Comparison of ENCODE assay signal across 8 cellular contexts in the genomic region with DNA sequence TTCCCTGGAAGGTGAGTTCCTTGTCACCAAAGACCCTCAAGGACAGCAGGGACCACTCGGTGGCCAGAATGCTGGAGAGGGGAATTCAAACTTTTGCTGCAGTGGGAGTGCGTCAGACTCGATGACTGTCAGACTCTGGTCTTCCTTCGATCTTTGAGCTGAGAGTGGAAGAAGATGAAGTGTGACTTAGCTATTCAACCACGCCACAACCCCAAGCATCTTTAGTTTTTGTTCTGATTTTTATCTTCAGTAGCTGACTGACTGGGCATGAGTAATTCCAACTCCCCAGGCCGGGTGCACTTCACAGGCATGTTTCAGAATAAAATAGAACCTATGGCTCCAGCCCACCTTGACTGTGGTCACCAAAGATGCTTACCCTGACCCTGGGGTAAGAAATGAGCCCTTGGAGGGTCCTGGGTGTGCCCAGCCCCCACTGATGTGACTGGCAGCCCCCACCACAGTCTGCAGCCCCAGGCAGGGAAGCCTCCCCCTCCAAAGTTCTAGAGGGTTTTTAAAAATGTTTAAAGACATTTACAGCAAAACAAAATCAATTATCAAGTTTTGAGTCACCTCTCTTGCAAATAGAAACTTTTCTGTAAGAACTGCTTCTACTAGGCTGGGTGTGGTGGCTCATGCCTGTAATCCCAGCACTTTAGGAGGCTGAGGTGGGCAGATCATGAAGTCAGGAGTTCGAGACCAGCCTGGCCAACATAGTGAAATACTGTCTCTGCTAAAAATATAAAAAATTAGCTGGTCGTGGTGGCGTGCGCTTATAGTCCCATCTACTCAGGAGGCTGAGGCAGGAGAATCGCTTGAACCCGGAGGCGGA. TPM values are rescaled to one million over a fixed set of nuclear protein-coding genes. Genes with fewer than 3 reads are reported as not detected.
A peak's percentile ranks its signal among the peaks of the same experiment; 100 is the strongest.
DNase-seq lines count a peak whose midpoint lies in the region; ATAC-seq and TF ChIP-seq lines count a peak whose summit lies in the region.

No MANE protein-coding gene starts in this region.

- no peaks in the 10 kb centered on the region for H3K36me3 ChIP-seq in smooth muscle cell (ENCODE audit: low read depth)

- no peaks in the 10 kb centered on the region for H3K9me3 Mint-ChIP-seq in activated T-cell treated with anti-CD3 and anti-CD28 coated beads, Interleukin-2, amount 50 U/mL, for 24 hours
- H3K9me3 Mint-ChIP-seq in progenitor cell of endocrine pancreas (ENCODE audit: low read depth): no peaks in the 10 kb centered on the region

- peaks cover 5% of the 10 kb centered on the region for H4K20me1 ChIP-seq in smooth muscle cell (ENCODE audit: low read depth)

- DNase-seq in GM04504 (ENCODE audit: low read depth) (peak; percentile 68), smooth muscle cell (lab: John Stamatoyannopoulos, UW; ENCODE audit: unreplicated experiment) (no peak), NCI-H1436 treated with DMSO at 0.1 percent for 48 hours (lab: John Stamatoyannopoulos, UW) (no peak), progenitor cell of endocrine pancreas (ENCODE audit: low spot score, unreplicated experiment) (no peak), NCI-H345 (lab: John Stamatoyannopoulos, UW) (no peak)
- DNase-seq in activated T-cell treated with anti-CD3 and anti-CD28 coated beads, Interleukin-2, amount 50 U/mL, for 24 hours: peak; percentile 78

- H3K36me3 Mint-ChIP-seq in activated T-cell treated with anti-CD3 and anti-CD28 coated beads, Interleukin-2, amount 50 U/mL, for 24 hours (ENCODE audit: low read depth): no peaks in the 10 kb centered on the region
- no peaks in the 10 kb centered on the region for H3K36me3 Mint-ChIP-seq in progenitor cell of endocrine pancreas (ENCODE audit: insufficient read depth)

- no peak overlapping the region for H2AFZ ChIP-seq in smooth muscle cell (ENCODE audit: low read depth)

- H3K27ac ChIP-seq in smooth muscle cell (ENCODE audit: low read depth): peak overlapping the region; percentile 71

- TF ChIP-seq CTCF in smooth muscle cell (IDR thresholded peaks at IDR 0.05; ENCODE audit: borderline replicate concordance, insufficient read depth, poor library complexity, severe bottlenecking) (no peak), progenitor cell of endocrine pancreas (IDR thresholded peaks at IDR 0.05; ENCODE audit: unreplicated experiment) (no peak)

- peak overlapping the region; percentile 11 for H3K9ac ChIP-seq in smooth muscle cell (ENCODE audit: low read depth)

- peak overlapping the region; percentile 48 for H3K4me3 Mint-ChIP-seq in activated T-cell treated with anti-CD3 and anti-CD28 coated beads, Interleukin-2, amount 50 U/mL, for 24 hours
- H3K4me3 Mint-ChIP-seq in progenitor cell of endocrine pancreas (ENCODE audit: low read depth): no peak overlapping the region

- no peaks in the 10 kb centered on the region for H3K79me2 ChIP-seq in smooth muscle cell (ENCODE audit: low read depth)

- H3K27me3 ChIP-seq in smooth muscle cell (ENCODE audit: low read depth): no peaks in the 10 kb centered on the region

- H3K9me3 ChIP-seq in smooth muscle cell (replicated peaks; ENCODE audit: low read depth): no peaks in the 10 kb centered on the region

- H3F3A ChIP-seq in smooth muscle cell (ENCODE audit: low read depth): peaks cover 6% of the 10 kb centered on the region

- H3K27ac Mint-ChIP-seq in activated T-cell treated with anti-CD3 and anti-CD28 coated beads, Interleukin-2, amount 50 U/mL, for 24 hours: peak overlapping the region; percentile 97
- no peak overlapping the region for H3K27ac Mint-ChIP-seq in progenitor cell of endocrine pancreas

- H3K4me1 Mint-ChIP-seq in activated T-cell treated with anti-CD3 and anti-CD28 coated beads, Interleukin-2, amount 50 U/mL, for 24 hours (ENCODE audit: low read depth): peaks cover 51% of the 10 kb centered on the region
- H3K4me1 Mint-ChIP-seq in progenitor cell of endocrine pancreas (ENCODE audit: low read depth): no peaks in the 10 kb centered on the region

- peak overlapping the region; percentile 9 for H3K4me2 ChIP-seq in smooth muscle cell

- no peaks in the 10 kb centered on the region for H3K4me1 ChIP-seq in smooth muscle cell (ENCODE audit: low read depth)

- H3K27me3 Mint-ChIP-seq in activated T-cell treated with anti-CD3 and anti-CD28 coated beads, Interleukin-2, amount 50 U/mL, for 24 hours: no peaks in the 10 kb centered on the region
- peaks cover 11% of the 10 kb centered on the region for H3K27me3 Mint-ChIP-seq in progenitor cell of endocrine pancreas

- H3K4me3 ChIP-seq in smooth muscle cell: no peak overlapping the region

- ATAC-seq in HG03108 (IDR thresholded peaks at IDR 0.05; ENCODE audit: unreplicated experiment) (peak; percentile 40), HG02884 (IDR thresholded peaks at IDR 0.05; ENCODE audit: unreplicated experiment) (no peak)

- WGBS in smooth muscle cell (ENCODE audit: low lambda C conversion rate): 63% methylated on average over 13 of the region's 13 CpGs

RNA-seq across cellular contexts. Expression of a gene that starts 24.9 kb away (rescaled TPM):
- total RNA-seq in smooth muscle cell (376 and 417 TPM in 2 replicates), progenitor cell of endocrine pancreas (357 and 378 TPM in 2 replicates)
- polyA plus RNA-seq in smooth muscle cell: 300 and 324 TPM in 2 replicates

Comparison
In these comparisons a context has a peak if more than half of its experiments do, and no peak if none do; other contexts are left out.
1. DNase-seq: peak in GM04504 (single experiment) and activated T-cell treated with anti-CD3 and anti-CD28 coated beads, Interleukin-2, amount 50 U/mL, for 24 hours (single experiment); none in smooth muscle cell (single experiment), NCI-H1436 treated with DMSO at 0.1 percent for 48 hours (single experiment), progenitor cell of endocrine pancreas (single experiment) and NCI-H345 (single experiment).